Comparison of ENCODE assay signal across 1 cellular context in genomic region chr20:34703061-34703572, GRCh38.
TF ChIP-seq lines count a peak whose summit lies in the region.

No MANE protein-coding gene starts in this region.

TF ChIP-seq in HCT116, 20 proteins besides CTCF, POLR2A, EP300 and RAD21 (continued from another document):
- TF ChIP-seq FOSL1 (IDR thresholded peaks at IDR 0.05; ENCODE audit: low read depth) (no peak), CBX3 (IDR thresholded peaks at IDR 0.05; ENCODE audit: low read depth) (no peak), EGR1 (IDR thresholded peaks at IDR 0.05; ENCODE audit: low read depth) (no peak), ELF1 (IDR thresholded peaks at IDR 0.05; ENCODE audit: borderline replicate concordance, low read depth) (no peak)
- TF ChIP-seq, protein P1, sequence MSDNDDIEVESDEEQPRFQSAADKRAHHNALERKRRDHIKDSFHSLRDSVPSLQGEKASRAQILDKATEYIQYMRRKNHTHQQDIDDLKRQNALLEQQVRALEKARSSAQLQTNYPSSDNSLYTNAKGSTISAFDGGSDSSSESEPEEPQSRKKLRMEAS (IDR thresholded peaks at IDR 0.05) = no peak
TF ChIP-seq in HCT116: peak in this region for 0.
